In genomic region chr10:133278577-133279265, GRCh38 we compare ENCODE assay signal across 1 cellular context.
A peak's percentile ranks its signal among the peaks of the same experiment; 100 is the strongest.
TF ChIP-seq lines count a peak whose summit lies in the region.

No MANE protein-coding gene starts in this region.

TF ChIP-seq in K562, 482 proteins besides CTCF, POLR2A, EP300 and RAD21 (continues in another document):
- TF ChIP-seq CBX3 (IDR thresholded peaks at IDR 0.05; ENCODE audit: borderline replicate concordance in 1 of 2, low read length in 2 of 2) = peak in 1 of 2 experiments; percentile 38; a peak in 1 of 3 replicates
- TF ChIP-seq HSF4 (CRISPR knock-in tag; IDR thresholded peaks at IDR 0.05; ENCODE audit: borderline replicate concordance) = no peak
- no peak for TF ChIP-seq ILF3 (IDR thresholded peaks at IDR 0.05; ENCODE audit: borderline replicate concordance)
- TF ChIP-seq SMAD4 (CRISPR knock-in tag; conservative IDR thresholded peaks at IDR 0.05) = peak; percentile 92
- peak; percentile 71 for TF ChIP-seq POLR2G (IDR thresholded peaks at IDR 0.05; ENCODE audit: low read depth, low read length)
- TF ChIP-seq TFAP4 (CRISPR knock-in tag; IDR thresholded peaks at IDR 0.05; ENCODE audit: borderline replicate concordance) = peak; percentile 38; the same call in 1 of the 2 replicates
- 0 out of 2 replicates have a peak, but pooled peaks have one; percentile 27 for TF ChIP-seq GMEB1 (CRISPR knock-in tag; IDR thresholded peaks at IDR 0.05)
- 0 out of 4 replicates have a peak, but pooled peaks of 1 of the 2 experiments have one; percentile 25 for TF ChIP-seq TBL1XR1 (IDR thresholded peaks at IDR 0.05; ENCODE audit: low read length in 2 of 2)
- no peak for TF ChIP-seq ZZZ3 (IDR thresholded peaks at IDR 0.05)
- TF ChIP-seq ZKSCAN8 (CRISPR knock-in tag; IDR thresholded peaks at IDR 0.05) = no peak
- no peak for TF ChIP-seq COPS2 (conservative IDR thresholded peaks at IDR 0.05)
- TF ChIP-seq HINFP (tag; conservative IDR thresholded peaks at IDR 0.05; ENCODE audit: low read depth) = no peak
- peak; percentile 29; the same call in 1 of the 2 replicates for TF ChIP-seq RB1 (IDR thresholded peaks at IDR 0.05; ENCODE audit: low read depth)
- no peak for TF ChIP-seq ZNF24 (IDR thresholded peaks at IDR 0.05)
- TF ChIP-seq VEZF1 (CRISPR knock-in tag; IDR thresholded peaks at IDR 0.05) = peak; percentile 82
- peak; percentile 67 for TF ChIP-seq RBFOX2 (IDR thresholded peaks at IDR 0.05; ENCODE audit: low read depth, low read length)
- peak; percentile 54; the same call in 1 of the 2 replicates for TF ChIP-seq ELF4 (CRISPR knock-in tag; IDR thresholded peaks at IDR 0.05)
- TF ChIP-seq TARDBP (IDR thresholded peaks at IDR 0.05) = no peak
- TF ChIP-seq REST (CRISPR knock-in tag; IDR thresholded peaks at IDR 0.05; ENCODE audit: low read depth) = no peak
- no peak for TF ChIP-seq ZNF551 (CRISPR knock-in tag; IDR thresholded peaks at IDR 0.05)
- TF ChIP-seq NFRKB (IDR thresholded peaks at IDR 0.05; ENCODE audit: low read depth) = peak; percentile 54; the same call in 1 of the 2 replicates
- TF ChIP-seq ZKSCAN1 (IDR thresholded peaks at IDR 0.05; ENCODE audit: low read depth, low read length) = 0 out of 2 replicates have a peak, but pooled peaks have one; percentile 11
- TF ChIP-seq STAT5B (CRISPR knock-in tag; IDR thresholded peaks at IDR 0.05) = no peak
- no peak for TF ChIP-seq HMBOX1 (IDR thresholded peaks at IDR 0.05)
- TF ChIP-seq THAP12 (CRISPR knock-in tag; IDR thresholded peaks at IDR 0.05) = 0 out of 2 replicates have a peak, but pooled peaks have one; percentile 13
- TF ChIP-seq BRD9 (IDR thresholded peaks at IDR 0.05; ENCODE audit: low read depth, partially characterized antibody) = peak; percentile 77
- TF ChIP-seq TAL1 (IDR thresholded peaks at IDR 0.05) = peak; percentile 49; the same call in 1 of the 2 replicates
- no peak; the same call in 1 of the 2 replicates for TF ChIP-seq THRAP3 (IDR thresholded peaks at IDR 0.05; ENCODE audit: borderline replicate concordance)
- 0 out of 2 replicates have a peak, but pooled peaks have one; percentile 35 for TF ChIP-seq CREB1 (IDR thresholded peaks at IDR 0.05)
- TF ChIP-seq CREB1 (CRISPR knock-in tag; IDR thresholded peaks at IDR 0.05) = no peak
- no peak for TF ChIP-seq HNRNPH1 (optimal IDR thresholded peaks at IDR 0.05; ENCODE audit: low read depth, low read length)
- TF ChIP-seq NCOA6 (IDR thresholded peaks at IDR 0.05) = no peak
- no peak for TF ChIP-seq POLR2H (tag; IDR thresholded peaks at IDR 0.05; ENCODE audit: low read depth)
- no peak for TF ChIP-seq TGIF2 (CRISPR knock-in tag; IDR thresholded peaks at IDR 0.05)
- TF ChIP-seq ZNF274 (IDR thresholded peaks at IDR 0.05; ENCODE audit: borderline replicate concordance, low read depth, low read length) = no peak
- TF ChIP-seq ZNF23 (CRISPR knock-in tag; IDR thresholded peaks at IDR 0.05) = no peak
- TF ChIP-seq NR2C2 (CRISPR knock-in tag; IDR thresholded peaks at IDR 0.05) = no peak
- TF ChIP-seq NR2C2 (tag; IDR thresholded peaks at IDR 0.05) = peak; percentile 31; the same call in 1 of the 2 replicates
- TF ChIP-seq ZNF175 (CRISPR knock-in tag; IDR thresholded peaks at IDR 0.05; ENCODE audit: low read depth) = peak; percentile 42; the same call in 1 of the 2 replicates
- no peak for TF ChIP-seq BDP1 (IDR thresholded peaks at IDR 0.05; ENCODE audit: insufficient read depth, insufficient read length)
- no peak for TF ChIP-seq ZBTB43 (CRISPR knock-in tag; IDR thresholded peaks at IDR 0.05)
- no peak for TF ChIP-seq ATF1 (CRISPR knock-in tag; IDR thresholded peaks at IDR 0.05)
- TF ChIP-seq ATF1 (tag; IDR thresholded peaks at IDR 0.05) = peak; percentile 84
- TF ChIP-seq MBD2 (IDR thresholded peaks at IDR 0.05; ENCODE audit: borderline replicate concordance, low read depth) = 0 out of 2 replicates have a peak, but pooled peaks have one; percentile 9
- peak in 1 of 2 experiments; percentile 85; a peak in 2 of 4 replicates for TF ChIP-seq ZNF639 (CRISPR knock-in tag; conservative IDR thresholded peaks at IDR 0.05 in 1 of 2, IDR thresholded peaks at IDR 0.05 in 1 of 2)
- peak; percentile 65 for TF ChIP-seq SMARCE1 (IDR thresholded peaks at IDR 0.05)
- TF ChIP-seq CTBP1 (IDR thresholded peaks at IDR 0.05; ENCODE audit: borderline replicate concordance) = peak; percentile 38; the same call in 1 of the 2 replicates
- TF ChIP-seq FUS (optimal IDR thresholded peaks at IDR 0.05; ENCODE audit: low read depth, low read length) = no peak
- no peak for TF ChIP-seq RBM39 (optimal IDR thresholded peaks at IDR 0.05; ENCODE audit: low read depth, low read length)
- TF ChIP-seq MCM5 (IDR thresholded peaks at IDR 0.05; ENCODE audit: low read depth) = no peak
- peak; percentile 74 for TF ChIP-seq CBFA2T3 (IDR thresholded peaks at IDR 0.05)
- peak; percentile 90 for TF ChIP-seq FOXP1 (CRISPR knock-in tag; IDR thresholded peaks at IDR 0.05)
- TF ChIP-seq TEAD2 (tag; IDR thresholded peaks at IDR 0.05) = no peak
- no peak for TF ChIP-seq ZNF12 (CRISPR knock-in tag; IDR thresholded peaks at IDR 0.05)
- 0 out of 2 replicates have a peak, but pooled peaks have one; percentile 39 for TF ChIP-seq JUND (IDR thresholded peaks at IDR 0.05; ENCODE audit: borderline replicate concordance, low read depth, low read length)
- TF ChIP-seq JUND (tag; IDR thresholded peaks at IDR 0.05; ENCODE audit: borderline replicate concordance, low read depth, low read length) = peak; percentile 18; the same call in 1 of the 3 replicates
- TF ChIP-seq SP2 (IDR thresholded peaks at IDR 0.05; ENCODE audit: extremely low read depth, low read depth, low read length, poor library complexity, severe bottlenecking) = no peak
- TF ChIP-seq MIER1 (IDR thresholded peaks at IDR 0.05; ENCODE audit: low read depth) = no peak
- TF ChIP-seq ZBTB8A (IDR thresholded peaks at IDR 0.05; ENCODE audit: partially characterized antibody) = no peak
